8 cellular contexts compared by ENCODE assay signal in genomic region chr3:56467801-56468183, GRCh38. TPM values are rescaled to one million over a fixed set of nuclear protein-coding genes. Genes with fewer than 3 reads are reported as not detected.
DNase-seq lines count a peak whose midpoint lies in the region; ATAC-seq, FAIRE-seq and TF ChIP-seq lines count a peak whose summit lies in the region.

No MANE protein-coding gene starts in this region.

- H3K9me3 Mint-ChIP-seq in nephron, result no peaks in the 10 kb centered on the region

- no peaks in the 10 kb centered on the region for H3K36me3 Mint-ChIP-seq in nephron (ENCODE audit: low read depth)

- H3K9me1 ChIP-seq in endothelial cell of umbilical vein (replicated peaks; ENCODE audit: control insufficient read depth, extremely low read depth, insufficient read depth, low read length), result no peaks in the 10 kb centered on the region

- peaks cover 45% of the 10 kb centered on the region for H3K27me3 Mint-ChIP-seq in nephron (ENCODE audit: low read depth)

- H3K27ac ChIP-seq in A673 (ENCODE audit: low read depth, low read length, poor library complexity, severe bottlenecking), result no peak overlapping the region
- no peak overlapping the region for H3K27ac ChIP-seq in KMS-11
- no peak overlapping the region for H3K27ac ChIP-seq in endothelial cell of umbilical vein (ENCODE audit: insufficient read depth, low read depth, low read length)

- dilution Hi-C loops in endothelial cell of umbilical vein (cut with MboI; ENCODE audit: extremely low pct_ligation_motif_present, low sequenced_read_pairs), result no loop called here

- H3K79me2 ChIP-seq in KMS-11 (ENCODE audit: insufficient read depth, low read depth) (no peaks in the 10 kb centered on the region), endothelial cell of umbilical vein (ENCODE audit: control insufficient read depth, insufficient read depth, low read length) (no peaks in the 10 kb centered on the region)

- BruUV-seq in A673 (replicated peaks; lab: Mats Ljungman, UMichigan), result no TSS peak
- no TSS peak for BruUV-seq in endothelial cell of umbilical vein (replicated peaks; lab: Mats Ljungman, UMichigan)

- H2AFZ ChIP-seq in KMS-11 (ENCODE audit: low read depth) (peak overlapping the region; percentile 45; the same call in 1 of the 2 replicates), endothelial cell of umbilical vein (ENCODE audit: low read depth, low read length) (peak overlapping the region; percentile 66)

- H3K9ac ChIP-seq in KMS-11, result no peak overlapping the region
- peak overlapping the region; percentile 56 for H3K9ac ChIP-seq in endothelial cell of umbilical vein (replicated peaks; ENCODE audit: extremely low read depth, insufficient read depth, low read length)

- no peaks in the 10 kb centered on the region for H4K20me1 ChIP-seq in KMS-11 (ENCODE audit: insufficient read depth)
- no peaks in the 10 kb centered on the region for H4K20me1 ChIP-seq in endothelial cell of umbilical vein (replicated peaks; ENCODE audit: control insufficient read depth, extremely low read depth, insufficient read depth, low read length)

- no peak overlapping the region for H3K27ac Mint-ChIP-seq in nephron

- no peak for FAIRE-seq in endothelial cell of umbilical vein (lab: Jason Lieb, UNC)

- TF ChIP-seq POLR2A in endothelial cell of umbilical vein (IDR thresholded peaks at IDR 0.05; ENCODE audit: low read depth, low read length), result no peak

- no peak for TF ChIP-seq CTCF in A673 (conservative IDR thresholded peaks at IDR 0.05; ENCODE audit: low read depth, low read length)
- no peak for TF ChIP-seq CTCF in KMS-11 (conservative IDR thresholded peaks at IDR 0.05; ENCODE audit: low read depth, low read length)
- TF ChIP-seq CTCF in endothelial cell of umbilical vein (IDR thresholded peaks at IDR 0.05; ENCODE audit: extremely low read depth in 1 of 2, insufficient read depth in 1 of 2, low read depth in 1 of 2, low read length in 2 of 2), result no peak
- no peak for TF ChIP-seq CTCF in nephron (IDR thresholded peaks at IDR 0.05; ENCODE audit: unreplicated experiment in 3 of 3)

- H3K4me2 ChIP-seq in KMS-11 (peak overlapping the region; percentile 60), endothelial cell of umbilical vein (ENCODE audit: insufficient read depth, low read length) (peak overlapping the region; percentile 96)

- H3K4me3 Mint-ChIP-seq in nephron, result peak overlapping the region; percentile 93 to 98 (median 95)

- no peaks in the 10 kb centered on the region for H3K4me1 ChIP-seq in A673 (ENCODE audit: insufficient read depth, low read length, poor library complexity, severe bottlenecking)
- no peaks in the 10 kb centered on the region for H3K4me1 ChIP-seq in KMS-11 (ENCODE audit: low read depth, poor library complexity, severe bottlenecking)
- H3K4me1 ChIP-seq in endothelial cell of umbilical vein (ENCODE audit: control insufficient read depth, extremely low read depth, insufficient read depth, low read length), result peaks cover 14% of the 10 kb centered on the region

- H3K4me3 ChIP-seq in A673 (ENCODE audit: low read depth, low read length, poor library complexity, severe bottlenecking), result peak overlapping the region; percentile 38
- no peak overlapping the region for H3K4me3 ChIP-seq in KMS-11 (IDR thresholded peaks at IDR 0.05; ENCODE audit: insufficient read depth, low read depth, low read length)
- H3K4me3 ChIP-seq in endothelial cell of umbilical vein (replicated peaks in 1 of 3; ENCODE audit: insufficient read depth in 1 of 3, low read depth in 1 of 3, low read length in 3 of 3), result peak overlapping the region; percentile 65 to 94 (median 83)

- CTCF ChIA-PET in A673 (lab: Charles Lee) (no interaction called here), endothelial cell of umbilical vein (lab: Charles Lee) (interaction anchor here (1.0 to 1.4 kb wide), 2 partner anchors 12 to 27 kb away, joined by 6 to 7 read pairs; no protein-coding TSS in a partner anchor)

- peaks cover 35% of the 10 kb centered on the region for H3K27me3 ChIP-seq in A673 (replicated peaks; ENCODE audit: insufficient read depth, low read depth, low read length, poor library complexity)
- H3K27me3 ChIP-seq in KMS-11 (ENCODE audit: insufficient read depth, low read depth), result no peaks in the 10 kb centered on the region
- H3K27me3 ChIP-seq in endothelial cell of umbilical vein (ENCODE audit: control insufficient read depth in 2 of 2, insufficient read depth in 2 of 2, low read length in 2 of 2), result peaks cover 0 to 9% of the 10 kb centered on the region in 2 experiments

- DNase-seq in A673 (ENCODE audit: low spot score) (peak; percentile 0), endothelial cell of umbilical vein (ENCODE audit: low read depth, low spot score) (no peak), HT-29 (ENCODE audit: low spot score) (no peak), NCI-H1436 (lab: John Stamatoyannopoulos, UW) (no peak), DMS114 treated with DMSO at 0.1 percent for 48 hours (lab: John Stamatoyannopoulos, UW; ENCODE audit: unreplicated experiment) (no peak)

- peaks cover 18% of the 10 kb centered on the region for H3K4me1 Mint-ChIP-seq in nephron

- POLR2A ChIA-PET in A673 (lab: Charles Lee; ENCODE audit: low non-redundant PET), result no interaction called here
- POLR2A ChIA-PET in endothelial cell of umbilical vein (lab: Charles Lee), result no interaction called here

- H3K36me3 ChIP-seq in A673 (ENCODE audit: insufficient read depth, low read length, poor library complexity, severe bottlenecking), result no peaks in the 10 kb centered on the region
- no peaks in the 10 kb centered on the region for H3K36me3 ChIP-seq in KMS-11 (ENCODE audit: insufficient read depth)
- no peaks in the 10 kb centered on the region for H3K36me3 ChIP-seq in endothelial cell of umbilical vein (ENCODE audit: control insufficient read depth in 2 of 2, extremely low read depth in 1 of 2, insufficient read depth in 2 of 2, low read length in 2 of 2)

- intact Hi-C loops in A673 (cut with micrococcal nuclease; ENCODE audit: unreplicated experiment), result no loop called here
- intact Hi-C loops in endothelial cell of umbilical vein (cut with micrococcal nuclease), result loop anchor here (1.0 kb wide), 1 partner anchor 27 kb away; no protein-coding TSS in a partner anchor

- no peaks in the 10 kb centered on the region for H3K9me3 ChIP-seq in A673 (ENCODE audit: low read depth, low read length, poor library complexity, severe bottlenecking)
- no peaks in the 10 kb centered on the region for H3K9me3 ChIP-seq in endothelial cell of umbilical vein (replicated peaks; ENCODE audit: control insufficient read depth, insufficient read depth, low read length)

- ATAC-seq in HG02678 (IDR thresholded peaks at IDR 0.05; ENCODE audit: unreplicated experiment), result no peak

TF ChIP-seq in endothelial cell of umbilical vein, 7 proteins besides CTCF, POLR2A, EP300 and RAD21:
- no peak for TF ChIP-seq MAX (IDR thresholded peaks at IDR 0.05; ENCODE audit: insufficient read depth, insufficient read length)
- no peak for TF ChIP-seq GATA2 (IDR thresholded peaks at IDR 0.05; ENCODE audit: insufficient read depth, insufficient read length, low read depth, low read length)
- no peak for TF ChIP-seq MYC (IDR thresholded peaks at IDR 0.05; ENCODE audit: low read depth, low read length)
- no peak for TF ChIP-seq JUN (IDR thresholded peaks at IDR 0.05; ENCODE audit: borderline replicate concordance, insufficient read depth, insufficient read length, low read depth)
- no peak for TF ChIP-seq FOS (IDR thresholded peaks at IDR 0.05; ENCODE audit: borderline replicate concordance, insufficient read depth, low read length)
- TF ChIP-seq POLR2AphosphoS5 (IDR thresholded peaks at IDR 0.05; ENCODE audit: insufficient read depth, low read depth, low read length), result no peak
- no peak for TF ChIP-seq EZH2 (IDR thresholded peaks at IDR 0.05; ENCODE audit: borderline replicate concordance, low read depth, low read length, severe bottlenecking)

RNA-seq across cellular contexts. Expression of gene ERC2, which starts 0.5 kb away (rescaled TPM):
- 0.90 and 1.4 TPM in 2 replicates for total RNA-seq in A673 (2021)
- total RNA-seq in endothelial cell of umbilical vein, result 15.5 and 17.8 TPM in 2 replicates
- polyA plus RNA-seq in endothelial cell of umbilical vein, result 4.9 and 5.6 TPM in 2 replicates
- polyA plus RNA-seq in endothelial cell of umbilical vein (2011; cell fraction: cytosol; rRNA removed), result 4.6 and 5.0 TPM in 2 replicates
- 17.9 and 19.8 TPM in 2 replicates for polyA plus RNA-seq in endothelial cell of umbilical vein (2011; cell fraction: nucleus; rRNA removed)
- 6.2 and 6.6 TPM in 2 replicates for polyA plus RNA-seq in endothelial cell of umbilical vein (2012)
- 46.8 and 63.1 TPM in 2 replicates for polyA minus RNA-seq in endothelial cell of umbilical vein
- not detected for polyA minus RNA-seq in endothelial cell of umbilical vein (2011; cell fraction: cytosol; rRNA and poly(A)+ RNA removed)
- polyA minus RNA-seq in endothelial cell of umbilical vein (2011; cell fraction: nucleus; rRNA and poly(A)+ RNA removed), result 112 and 168 TPM in 2 replicates
- total RNA-seq in HT-29 (2014; rRNA removed; shearing (Covaris generic)), result not detected in 2 replicates
